10 cellular contexts compared by ENCODE assay signal in genomic region chr20:328596-329324, GRCh38. TPM values are rescaled to one million over a fixed set of nuclear protein-coding genes. Genes with fewer than 3 reads are reported as not detected.
A peak's percentile ranks its signal among the peaks of the same experiment; 100 is the strongest.
DNase-seq lines count a peak whose midpoint lies in the region; ATAC-seq and TF ChIP-seq lines count a peak whose summit lies in the region.
"Had no signal": no experiment of that assay in that cellular context is flagged by ENCODE, and none has a peak within 500 bp of the region (broad histone marks: within the 10 kb centered on the region; RNA-seq: fewer than 3 reads in every experiment).

No MANE protein-coding gene starts in this region.

- no peak for DNase-seq in activated CD4-positive, alpha-beta T cell treated with anti-CD3 and anti-CD28 coated beads, Interleukin-2, amount 10 ng/mL, durations not matched to agents 24 days and 14 days
- no peak for DNase-seq in activated CD4-positive, alpha-beta T cell treated with anti-CD3 and anti-CD28 coated beads for 48 hours
- DNase-seq in fibroblast of gingiva (ENCODE audit: low read depth) (peak; percentile 19), smooth muscle cell (lab: John Stamatoyannopoulos, UW; ENCODE audit: unreplicated experiment) (no peak), T-helper 9 cell (no peak)
- DNase-seq: NCI-H1694 treated with DMSO at 0.1 percent for 48 hours had no signal

- H3K9ac ChIP-seq in smooth muscle cell (ENCODE audit: low read depth), result no peak overlapping the region

- intact Hi-C loops in activated CD4-positive, alpha-beta T cell treated with anti-CD3 and anti-CD28 coated beads, Interleukin-2, amount 10 ng/mL, durations not matched to agents 24 days and 14 days (cut with micrococcal nuclease), result no loop called here

- H3K4me1 Mint-ChIP-seq in activated CD4-positive, alpha-beta T cell treated with anti-CD3 and anti-CD28 coated beads, Interleukin-2, amount 10 ng/mL, durations not matched to agents 24 days and 14 days, result peaks cover 21% of the 10 kb centered on the region

- H2AFZ ChIP-seq in smooth muscle cell (ENCODE audit: low read depth), result no peak overlapping the region

- peak overlapping the region; percentile 30 for H3K27ac Mint-ChIP-seq in activated CD4-positive, alpha-beta T cell treated with anti-CD3 and anti-CD28 coated beads, Interleukin-2, amount 10 ng/mL, durations not matched to agents 24 days and 14 days

- no peaks in the 10 kb centered on the region for H3K9me3 ChIP-seq in smooth muscle cell (replicated peaks; ENCODE audit: low read depth)
- H3K9me3 ChIP-seq: mucosa of descending colon had no signal

- ATAC-seq in HG02938 (IDR thresholded peaks at IDR 0.05; ENCODE audit: unreplicated experiment) (no peak), GM18868 (IDR thresholded peaks at IDR 0.05; ENCODE audit: unreplicated experiment) (no peak)
- ATAC-seq: mucosa of descending colon had no signal

- H3K79me2 ChIP-seq in smooth muscle cell (ENCODE audit: low read depth), result peaks cover 28% of the 10 kb centered on the region

- WGBS in smooth muscle cell (ENCODE audit: low lambda C conversion rate), result 74% methylated on average over 9 of the region's 9 CpGs

- H3K27me3 ChIP-seq in smooth muscle cell (ENCODE audit: low read depth), result no peaks in the 10 kb centered on the region

- H3K36me3 ChIP-seq in smooth muscle cell (ENCODE audit: low read depth), result no peaks in the 10 kb centered on the region

- H3K27me3 Mint-ChIP-seq in activated CD4-positive, alpha-beta T cell treated with anti-CD3 and anti-CD28 coated beads, Interleukin-2, amount 10 ng/mL, durations not matched to agents 24 days and 14 days, result peaks cover 2% of the 10 kb centered on the region

- peaks cover 25% of the 10 kb centered on the region for H3K4me1 ChIP-seq in smooth muscle cell (ENCODE audit: low read depth)

- H3K36me3 Mint-ChIP-seq in activated CD4-positive, alpha-beta T cell treated with anti-CD3 and anti-CD28 coated beads, Interleukin-2, amount 10 ng/mL, durations not matched to agents 24 days and 14 days (ENCODE audit: low read depth), result peaks cover 2% of the 10 kb centered on the region

- TF ChIP-seq CTCF in VCaP (conservative IDR thresholded peaks at IDR 0.05), result no peak
- TF ChIP-seq CTCF in smooth muscle cell (IDR thresholded peaks at IDR 0.05; ENCODE audit: borderline replicate concordance, insufficient read depth, poor library complexity, severe bottlenecking), result no peak

- peak overlapping the region; percentile 38 for H3K4me3 Mint-ChIP-seq in activated CD4-positive, alpha-beta T cell treated with anti-CD3 and anti-CD28 coated beads, Interleukin-2, amount 10 ng/mL, durations not matched to agents 24 days and 14 days

- peak overlapping the region; percentile 98 for H3K27ac ChIP-seq in VCaP
- peak overlapping the region; percentile 51 for H3K27ac ChIP-seq in smooth muscle cell (ENCODE audit: low read depth)

- H3K9me3 Mint-ChIP-seq in activated CD4-positive, alpha-beta T cell treated with anti-CD3 and anti-CD28 coated beads, Interleukin-2, amount 10 ng/mL, durations not matched to agents 24 days and 14 days, result no peaks in the 10 kb centered on the region

- peak overlapping the region; percentile 88 for H3K4me2 ChIP-seq in smooth muscle cell

- peaks cover 56% of the 10 kb centered on the region for H4K20me1 ChIP-seq in smooth muscle cell (ENCODE audit: low read depth)

- peaks cover 28% of the 10 kb centered on the region for H3F3A ChIP-seq in smooth muscle cell (ENCODE audit: low read depth)

- H3K4me3 ChIP-seq in smooth muscle cell, result no peak overlapping the region
- H3K4me3 ChIP-seq: mucosa of descending colon had no signal

RNA-seq across cellular contexts. Expression of gene SOX12, which starts 3.4 kb away (rescaled TPM):
- total RNA-seq in activated CD4-positive, alpha-beta T cell treated with anti-CD3 and anti-CD28 coated beads, Interleukin-2, amount 10 ng/mL, durations not matched to agents 24 days and 14 days, result 11.0 and 11.2 TPM in 2 replicates
- 3.3 and 7.1 TPM in 2 replicates for total RNA-seq in smooth muscle cell
- 16.6 and 17.7 TPM in 2 replicates for polyA plus RNA-seq in smooth muscle cell

RNA-seq across cellular contexts. Expression of gene NRSN2, which starts 18.2 kb away (rescaled TPM):
- total RNA-seq in activated CD4-positive, alpha-beta T cell treated with anti-CD3 and anti-CD28 coated beads, Interleukin-2, amount 10 ng/mL, durations not matched to agents 24 days and 14 days, result 5.1 and 7.0 TPM in 2 replicates
- 31.5 and 50.1 TPM in 2 replicates for total RNA-seq in smooth muscle cell
- 99.1 and 107 TPM in 2 replicates for polyA plus RNA-seq in smooth muscle cell

RNA-seq across cellular contexts. Expression of gene ZCCHC3, which starts 31.4 kb away (rescaled TPM):
- 23.7 and 24.6 TPM in 2 replicates for total RNA-seq in activated CD4-positive, alpha-beta T cell treated with anti-CD3 and anti-CD28 coated beads, Interleukin-2, amount 10 ng/mL, durations not matched to agents 24 days and 14 days
- total RNA-seq in smooth muscle cell, result 25.9 and 27.7 TPM in 2 replicates
- polyA plus RNA-seq in smooth muscle cell, result 26.2 and 32.4 TPM in 2 replicates

RNA-seq across cellular contexts. Expression of gene C20orf96, which starts 38.2 kb away (rescaled TPM):
- 5.7 and 6.7 TPM in 2 replicates for total RNA-seq in activated CD4-positive, alpha-beta T cell treated with anti-CD3 and anti-CD28 coated beads, Interleukin-2, amount 10 ng/mL, durations not matched to agents 24 days and 14 days
- total RNA-seq in smooth muscle cell, result 2.8 and 9.2 TPM in 2 replicates
- polyA plus RNA-seq in smooth muscle cell, result 11.2 and 11.7 TPM in 2 replicates

RNA-seq across cellular contexts. Expression of gene TRIB3, which starts 51.8 kb away (rescaled TPM):
- total RNA-seq in activated CD4-positive, alpha-beta T cell treated with anti-CD3 and anti-CD28 coated beads, Interleukin-2, amount 10 ng/mL, durations not matched to agents 24 days and 14 days, result 39.3 and 41.1 TPM in 2 replicates
- 18.6 and 21.2 TPM in 2 replicates for total RNA-seq in smooth muscle cell
- 25.7 TPM in 2 replicates for polyA plus RNA-seq in smooth muscle cell
